ENCODE assay signal across 11 cellular contexts in genomic region chr2:46029332-46029811, GRCh38.
DNase-seq lines count a peak whose midpoint lies in the region; ATAC-seq and TF ChIP-seq lines count a peak whose summit lies in the region.
"Had no signal": no experiment of that assay in that cellular context is flagged by ENCODE, and none has a peak within 500 bp of the region (broad histone marks: within the 10 kb centered on the region; RNA-seq: fewer than 3 reads in every experiment).

No MANE protein-coding gene starts in this region.

- peaks cover 0 to 52% (median 20%) of the 10 kb centered on the region in 9 donors for H3K4me1 ChIP-seq in heart right ventricle

- H3K9me3 ChIP-seq in WERI-Rb-1 (ENCODE audit: severe bottlenecking) (no peaks in the 10 kb centered on the region), heart right ventricle (no peaks in the 10 kb centered on the region)

- H3K9me3 Mint-ChIP-seq in natural killer cell treated with Interleukin-12 subunit alpha and Interleukin-12 subunit beta and Interleukin-15 and Interleukin-18, amount 100 ng/mL, for 72 hours, result no peaks in the 10 kb centered on the region
- no peaks in the 10 kb centered on the region for H3K9me3 Mint-ChIP-seq in natural killer cell
- no peaks in the 10 kb centered on the region for H3K9me3 Mint-ChIP-seq in activated T-helper 2 cell treated with anti-CD3 and anti-CD28 coated beads, Interferon-gamma antibody, Interleukin-2, Interleukin-4, amounts not matched to agents 10 μg/mL and 5 μg/mL and 100 μg/mL, durations not matched to agents 14 hours and 24 hours and 36 hours
- H3K9me3 Mint-ChIP-seq: activated CD4-positive, alpha-beta T cell treated with anti-CD3 and anti-CD28 coated beads, Interleukin-2, amount 10 ng/mL, durations not matched to agents 7 days and 5 days; CD4-positive, CD25-positive, alpha-beta regulatory T cell had no signal

- H3K27me3 Mint-ChIP-seq in natural killer cell treated with Interleukin-12 subunit alpha and Interleukin-12 subunit beta and Interleukin-15 and Interleukin-18, amount 100 ng/mL, for 72 hours, result peaks cover 0 to 3% of the 10 kb centered on the region in 2 donors
- no peaks in the 10 kb centered on the region for H3K27me3 Mint-ChIP-seq in natural killer cell (ENCODE audit: low read depth in 2 of 2)
- H3K27me3 Mint-ChIP-seq in activated T-helper 2 cell treated with anti-CD3 and anti-CD28 coated beads, Interferon-gamma antibody, Interleukin-2, Interleukin-4, amounts not matched to agents 10 μg/mL and 5 μg/mL and 100 μg/mL, durations not matched to agents 14 hours and 24 hours and 36 hours (ENCODE audit: low read depth), result no peaks in the 10 kb centered on the region
- H3K27me3 Mint-ChIP-seq: activated CD4-positive, alpha-beta T cell treated with anti-CD3 and anti-CD28 coated beads, Interleukin-2, amount 10 ng/mL, durations not matched to agents 7 days and 5 days; CD4-positive, CD25-positive, alpha-beta regulatory T cell had no signal

- no peak overlapping the region for H3K27ac Mint-ChIP-seq in natural killer cell treated with Interleukin-12 subunit alpha and Interleukin-12 subunit beta and Interleukin-15 and Interleukin-18, amount 100 ng/mL, for 72 hours
- H3K27ac Mint-ChIP-seq in natural killer cell, result no peak overlapping the region
- H3K27ac Mint-ChIP-seq in activated T-helper 2 cell treated with anti-CD3 and anti-CD28 coated beads, Interferon-gamma antibody, Interleukin-2, Interleukin-4, amounts not matched to agents 10 μg/mL and 5 μg/mL and 100 μg/mL, durations not matched to agents 14 hours and 24 hours and 36 hours, result no peak overlapping the region
- H3K27ac Mint-ChIP-seq: activated CD4-positive, alpha-beta T cell treated with anti-CD3 and anti-CD28 coated beads, Interleukin-2, amount 10 ng/mL, durations not matched to agents 7 days and 5 days; CD4-positive, CD25-positive, alpha-beta regulatory T cell had no signal

- H3K36me3 ChIP-seq in WERI-Rb-1, result no peaks in the 10 kb centered on the region
- peaks cover 0 to 9% (median 0%) of the 10 kb centered on the region in 9 donors for H3K36me3 ChIP-seq in heart right ventricle

- H3K36me3 Mint-ChIP-seq in natural killer cell treated with Interleukin-12 subunit alpha and Interleukin-12 subunit beta and Interleukin-15 and Interleukin-18, amount 100 ng/mL, for 72 hours, result peaks cover 12% of the 10 kb centered on the region
- H3K36me3 Mint-ChIP-seq in natural killer cell, result no peaks in the 10 kb centered on the region
- peaks cover 3% of the 10 kb centered on the region for H3K36me3 Mint-ChIP-seq in activated T-helper 2 cell treated with anti-CD3 and anti-CD28 coated beads, Interferon-gamma antibody, Interleukin-2, Interleukin-4, amounts not matched to agents 10 μg/mL and 5 μg/mL and 100 μg/mL, durations not matched to agents 14 hours and 24 hours and 36 hours (ENCODE audit: low read depth)

- ATAC-seq in natural killer cell treated with Interleukin-12 subunit alpha and Interleukin-12 subunit beta and Interleukin-15 and Interleukin-18, amount 100 ng/mL, for 72 hours, result no peak
- no peak for ATAC-seq in natural killer cell
- ATAC-seq in heart right ventricle, result peak; percentile 80 to 95 (median 92)
- ATAC-seq in HG03108 (IDR thresholded peaks at IDR 0.05; ENCODE audit: unreplicated experiment), result no peak

- H3K4me3 ChIP-seq in WERI-Rb-1 (ENCODE audit: low read depth, low read length) (no peak overlapping the region), heart right ventricle (no peak overlapping the region)

- H3K4me1 Mint-ChIP-seq in natural killer cell treated with Interleukin-12 subunit alpha and Interleukin-12 subunit beta and Interleukin-15 and Interleukin-18, amount 100 ng/mL, for 72 hours (ENCODE audit: low read depth in 2 of 2), result peaks cover 3 to 34% of the 10 kb centered on the region in 2 donors
- H3K4me1 Mint-ChIP-seq in natural killer cell, result no peaks in the 10 kb centered on the region
- peaks cover 28% of the 10 kb centered on the region for H3K4me1 Mint-ChIP-seq in activated T-helper 2 cell treated with anti-CD3 and anti-CD28 coated beads, Interferon-gamma antibody, Interleukin-2, Interleukin-4, amounts not matched to agents 10 μg/mL and 5 μg/mL and 100 μg/mL, durations not matched to agents 14 hours and 24 hours and 36 hours (ENCODE audit: low read depth)
- H3K4me1 Mint-ChIP-seq: CD4-positive, CD25-positive, alpha-beta regulatory T cell had no signal

- DNase-seq in natural killer cell treated with Interleukin-12 subunit alpha and Interleukin-12 subunit beta and Interleukin-15 and Interleukin-18, amount 100 ng/mL, for 72 hours (ENCODE audit: low spot score), result no peak
- no peak for DNase-seq in natural killer cell
- no peak for DNase-seq in WERI-Rb-1
- DNase-seq in heart right ventricle, result peak; percentile 25 to 69
- no peak for DNase-seq in middle frontal gyrus (ENCODE audit: extremely low spot score, low spot score)
- DNase-seq in activated CD4-positive, alpha-beta T cell treated with anti-CD3 and anti-CD28 coated beads for 4 hours, result no peak
- no peak for DNase-seq in activated T-helper 2 cell treated with anti-CD3 and anti-CD28 coated beads, Interferon-gamma antibody, Interleukin-2, Interleukin-4, amounts not matched to agents 10 μg/mL and 5 μg/mL and 100 μg/mL, durations not matched to agents 14 hours and 24 hours and 36 hours (ENCODE audit: low spot score)
- DNase-seq: activated CD4-positive, alpha-beta T cell treated with anti-CD3 and anti-CD28 coated beads, Interleukin-2, amount 10 ng/mL, durations not matched to agents 7 days and 5 days; CD4-positive, CD25-positive, alpha-beta regulatory T cell; NCI-H524 treated with DMSO at 0.1 percent for 48 hours had no signal

- H3K4me3 Mint-ChIP-seq in natural killer cell treated with Interleukin-12 subunit alpha and Interleukin-12 subunit beta and Interleukin-15 and Interleukin-18, amount 100 ng/mL, for 72 hours, result peak overlapping the region; percentile 11
- H3K4me3 Mint-ChIP-seq in natural killer cell, result no peak overlapping the region
- no peak overlapping the region for H3K4me3 Mint-ChIP-seq in activated T-helper 2 cell treated with anti-CD3 and anti-CD28 coated beads, Interferon-gamma antibody, Interleukin-2, Interleukin-4, amounts not matched to agents 10 μg/mL and 5 μg/mL and 100 μg/mL, durations not matched to agents 14 hours and 24 hours and 36 hours (ENCODE audit: low read depth)
- H3K4me3 Mint-ChIP-seq: activated CD4-positive, alpha-beta T cell treated with anti-CD3 and anti-CD28 coated beads, Interleukin-2, amount 10 ng/mL, durations not matched to agents 7 days and 5 days; CD4-positive, CD25-positive, alpha-beta regulatory T cell had no signal

- intact Hi-C loops in natural killer cell (cut with micrococcal nuclease), result no loop called here
- intact Hi-C loops in heart right ventricle (cut with DNase I), result loop anchor here in 1 of 10 donors (5.0 kb wide), 2 partner anchors 33 to 288 kb away; no protein-coding TSS in a partner anchor
- intact Hi-C loops in activated T-helper 2 cell treated with anti-CD3 and anti-CD28 coated beads, Interferon-gamma antibody, Interleukin-2, Interleukin-4, amounts not matched to agents 10 μg/mL and 5 μg/mL and 100 μg/mL, durations not matched to agents 14 hours and 24 hours and 36 hours (cut with micrococcal nuclease), result no loop called here

- 49 to 51% methylated on average over 5 of the region's 5 CpGs for WGBS in heart right ventricle, 2 donors

- H3K27me3 ChIP-seq in WERI-Rb-1 (ENCODE audit: insufficient read depth, low read depth, severe bottlenecking) (no peaks in the 10 kb centered on the region), heart right ventricle (no peaks in the 10 kb centered on the region)

- no peak overlapping the region for H3K27ac ChIP-seq in WERI-Rb-1
- peak overlapping the region in 9 of 10 donors; percentile 36 to 90 (median 74) for H3K27ac ChIP-seq in heart right ventricle

- no peak for TF ChIP-seq CTCF in natural killer cell (IDR thresholded peaks at IDR 0.05)
- peak; percentile 5; the same call in 1 of the 2 replicates for TF ChIP-seq CTCF in WERI-Rb-1 (IDR thresholded peaks at IDR 0.05; ENCODE audit: low read depth, low read length)
- peak in 8 of 9 donors; percentile 27 to 61 (median 52) for TF ChIP-seq CTCF in heart right ventricle (IDR thresholded peaks at IDR 0.05)

Comparison
In these comparisons a context has a peak if more than half of its experiments do, and no peak if none do; other contexts are left out.
1. ATAC-seq: peak in heart right ventricle (8 of 8); none in natural killer cell treated with Interleukin-12 subunit alpha and Interleukin-12 subunit beta and Interleukin-15 and Interleukin-18, amount 100 ng/mL, for 72 hours (0 of 2), natural killer cell (0 of 3) and HG03108 (single experiment).
2. DNase-seq: peak in heart right ventricle (2 of 2); none in natural killer cell treated with Interleukin-12 subunit alpha and Interleukin-12 subunit beta and Interleukin-15 and Interleukin-18, amount 100 ng/mL, for 72 hours (single experiment), natural killer cell (single experiment), WERI-Rb-1 (single experiment), middle frontal gyrus (single experiment), activated CD4-positive, alpha-beta T cell treated with anti-CD3 and anti-CD28 coated beads for 4 hours (0 of 2) and activated T-helper 2 cell treated with anti-CD3 and anti-CD28 coated beads, Interferon-gamma antibody, Interleukin-2, Interleukin-4, amounts not matched to agents 10 μg/mL and 5 μg/mL and 100 μg/mL, durations not matched to agents 14 hours and 24 hours and 36 hours (single experiment).